Comparison of ENCODE assay signal across 6 cellular contexts in genomic region chr11:103867481-103867880, GRCh38.
"Had no signal": no experiment of that assay in that cellular context is flagged by ENCODE, and none has a peak within 500 bp of the region (broad histone marks: within the 10 kb centered on the region; RNA-seq: fewer than 3 reads in every experiment).

No MANE protein-coding gene starts in this region.

- H2AFZ ChIP-seq: GM23338 had no signal

- H3K4me1 Mint-ChIP-seq: GM23338, H9 had no signal

- H3K4me3 Mint-ChIP-seq: GM23338, H9, IgD-negative memory B cell had no signal

- H3K9me3 Mint-ChIP-seq: GM23338, H9 had no signal

- H3K4me2 ChIP-seq: GM23338 had no signal

- H3K4me3 ChIP-seq: GM23338 had no signal

- H3K27ac Mint-ChIP-seq: GM23338, H9, IgD-negative memory B cell had no signal

- H3K27ac ChIP-seq: HL-60 had no signal

- DNase-seq: H9, HCEC 1CT, KBM-7 had no signal
